In the genomic region with DNA sequence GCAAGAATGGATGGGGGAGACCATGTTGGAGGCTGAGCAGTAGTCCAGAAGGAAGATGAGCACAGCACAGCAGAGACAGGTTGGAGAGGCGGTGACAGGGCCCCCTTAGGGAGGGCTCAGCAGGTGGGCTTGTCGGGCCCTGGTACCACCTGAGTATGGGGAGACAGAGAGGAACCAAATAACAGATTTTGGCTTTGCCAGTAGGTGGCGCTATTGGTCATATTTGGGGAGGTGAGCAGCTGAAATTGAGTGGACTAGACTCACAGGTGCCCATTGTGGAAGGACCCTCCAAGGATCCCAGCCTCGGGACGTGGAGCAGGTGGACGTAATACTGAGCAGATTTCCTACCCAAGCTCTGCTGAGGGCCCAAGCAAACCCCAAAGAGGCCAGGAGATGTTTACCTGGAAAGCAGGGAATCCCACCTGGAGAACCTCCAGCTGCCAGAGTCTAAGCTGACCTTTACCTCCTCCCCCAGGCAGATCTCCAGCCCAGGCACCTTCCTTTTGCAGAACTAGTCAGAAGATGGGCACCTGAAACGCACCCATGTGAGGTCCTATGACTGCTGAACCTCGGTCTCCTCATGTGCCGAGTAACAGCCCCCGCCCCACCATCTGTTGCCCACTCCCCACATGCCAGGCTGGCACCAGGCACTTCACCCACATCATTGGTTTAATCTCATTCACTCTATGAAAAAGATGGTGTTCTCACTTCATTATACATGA, we compare ENCODE assay signal across 1 cellular context.
TF ChIP-seq lines count a peak whose summit lies in the region.

No MANE protein-coding gene starts in this region.

TF ChIP-seq in HEK293, 187 proteins besides CTCF, POLR2A, EP300 and RAD21 (continued from another document):
- TF ChIP-seq, protein P1, sequence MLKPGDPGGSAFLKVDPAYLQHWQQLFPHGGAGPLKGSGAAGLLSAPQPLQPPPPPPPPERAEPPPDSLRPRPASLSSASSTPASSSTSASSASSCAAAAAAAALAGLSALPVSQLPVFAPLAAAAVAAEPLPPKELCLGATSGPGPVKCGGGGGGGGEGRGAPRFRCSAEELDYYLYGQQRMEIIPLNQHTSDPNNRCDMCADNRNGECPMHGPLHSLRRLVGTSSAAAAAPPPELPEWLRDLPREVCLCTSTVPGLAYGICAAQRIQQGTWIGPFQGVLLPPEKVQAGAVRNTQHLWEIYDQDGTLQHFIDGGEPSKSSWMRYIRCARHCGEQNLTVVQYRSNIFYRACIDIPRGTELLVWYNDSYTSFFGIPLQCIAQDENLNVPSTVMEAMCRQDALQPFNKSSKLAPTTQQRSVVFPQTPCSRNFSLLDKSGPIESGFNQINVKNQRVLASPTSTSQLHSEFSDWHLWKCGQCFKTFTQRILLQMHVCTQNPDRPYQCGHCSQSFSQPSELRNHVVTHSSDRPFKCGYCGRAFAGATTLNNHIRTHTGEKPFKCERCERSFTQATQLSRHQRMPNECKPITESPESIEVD (tag by site-specific recombination; IDR thresholded peaks at IDR 0.05), result no peak
- no peak for TF ChIP-seq ZNF366 (tag by site-specific recombination; conservative IDR thresholded peaks at IDR 0.05)
- TF ChIP-seq, protein P2, sequence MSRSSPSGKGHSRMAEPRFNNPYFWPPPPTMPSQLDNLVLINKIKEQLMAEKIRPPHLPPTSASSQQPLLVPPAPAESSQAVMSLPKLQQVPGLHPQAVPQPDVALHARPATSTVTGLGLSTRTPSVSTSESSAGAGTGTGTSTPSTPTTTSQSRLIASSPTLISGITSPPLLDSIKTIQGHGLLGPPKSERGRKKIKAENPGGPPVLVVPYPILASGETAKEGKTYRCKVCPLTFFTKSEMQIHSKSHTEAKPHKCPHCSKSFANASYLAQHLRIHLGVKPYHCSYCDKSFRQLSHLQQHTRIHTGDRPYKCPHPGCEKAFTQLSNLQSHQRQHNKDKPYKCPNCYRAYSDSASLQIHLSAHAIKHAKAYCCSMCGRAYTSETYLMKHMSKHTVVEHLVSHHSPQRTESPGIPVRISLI (tag by site-specific recombination; IDR thresholded peaks at IDR 0.05), result no peak
- TF ChIP-seq ZNF501 (tag by site-specific recombination; IDR thresholded peaks at IDR 0.05), result 0 out of 2 replicates have a peak, but pooled peaks have one; percentile 24
- no peak for TF ChIP-seq ZNF777 (tag by site-specific recombination; IDR thresholded peaks at IDR 0.05; ENCODE audit: borderline replicate concordance)
- TF ChIP-seq ZNF677 (tag by site-specific recombination; IDR thresholded peaks at IDR 0.05), result no peak
- peak; percentile 43; the same call in 1 of the 2 replicates for TF ChIP-seq ZBTB7A (tag by site-specific recombination; IDR thresholded peaks at IDR 0.05; ENCODE audit: low read depth)
- no peak for TF ChIP-seq ZNF423 (tag by site-specific recombination; IDR thresholded peaks at IDR 0.05)
- no peak for TF ChIP-seq ZNF341 (tag by site-specific recombination; IDR thresholded peaks at IDR 0.05; ENCODE audit: low read depth)
- TF ChIP-seq, protein P3, sequence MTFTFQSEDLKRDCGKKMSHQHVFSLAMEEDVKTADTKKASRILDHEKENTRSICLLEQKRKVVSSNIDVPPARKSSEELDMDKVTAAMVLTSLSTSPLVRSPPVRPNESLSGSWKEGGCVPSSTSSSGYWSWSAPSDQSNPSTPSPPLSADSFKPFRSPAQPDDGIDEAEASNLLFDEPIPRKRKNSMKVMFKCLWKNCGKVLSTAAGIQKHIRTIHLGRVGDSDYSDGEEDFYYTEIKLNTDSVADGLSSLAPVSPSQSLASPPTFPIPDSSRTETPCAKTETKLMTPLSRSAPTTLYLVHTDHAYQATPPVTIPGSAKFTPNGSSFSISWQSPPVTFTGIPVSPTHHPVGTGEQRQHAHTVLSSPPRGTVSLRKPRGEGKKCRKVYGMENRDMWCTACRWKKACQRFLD (tag by site-specific recombination; IDR thresholded peaks at IDR 0.05), result no peak
- TF ChIP-seq, protein P4, sequence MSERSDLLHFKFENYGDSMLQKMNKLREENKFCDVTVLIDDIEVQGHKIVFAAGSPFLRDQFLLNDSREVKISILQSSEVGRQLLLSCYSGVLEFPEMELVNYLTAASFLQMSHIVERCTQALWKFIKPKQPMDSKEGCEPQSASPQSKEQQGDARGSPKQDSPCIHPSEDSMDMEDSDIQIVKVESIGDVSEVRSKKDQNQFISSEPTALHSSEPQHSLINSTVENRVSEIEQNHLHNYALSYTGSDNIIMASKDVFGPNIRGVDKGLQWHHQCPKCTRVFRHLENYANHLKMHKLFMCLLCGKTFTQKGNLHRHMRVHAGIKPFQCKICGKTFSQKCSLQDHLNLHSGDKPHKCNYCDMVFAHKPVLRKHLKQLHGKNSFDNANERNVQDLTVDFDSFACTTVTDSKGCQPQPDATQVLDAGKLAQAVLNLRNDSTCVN (tag by site-specific recombination; optimal IDR thresholded peaks at IDR 0.05), result no peak
- no peak for TF ChIP-seq ZFHX2 (tag by site-specific recombination; conservative IDR thresholded peaks at IDR 0.05)
- no peak for TF ChIP-seq BCL11A (tag by site-specific recombination; IDR thresholded peaks at IDR 0.05; ENCODE audit: low read depth)
- peak; percentile 60 for TF ChIP-seq ZEB2 (tag by site-specific recombination; IDR thresholded peaks at IDR 0.05)
- no peak for TF ChIP-seq ZNF624 (tag by site-specific recombination; IDR thresholded peaks at IDR 0.05)
- TF ChIP-seq ZNF404 (tag by site-specific recombination; IDR thresholded peaks at IDR 0.05), result no peak
- TF ChIP-seq ZIC2 (tag by site-specific recombination; IDR thresholded peaks at IDR 0.05), result peak; percentile 53; the same call in 1 of the 2 replicates
